8 cellular contexts compared by ENCODE assay signal in genomic region chr1:15526490-15527339, GRCh38. TPM values are rescaled to one million over a fixed set of nuclear protein-coding genes. Genes with fewer than 3 reads are reported as not detected.
DNase-seq lines count a peak whose midpoint lies in the region; ATAC-seq, FAIRE-seq and TF ChIP-seq lines count a peak whose summit lies in the region.

Gene DNAJC16, plus strand, starts transcription at chr1:15526848. Its CDS starts 2,258 bp downstream, at chr1:15529106.

- H3K4me1 Mint-ChIP-seq in activated CD4-positive, alpha-beta T cell treated with anti-CD3 and anti-CD28 coated beads, Interleukin-2, amount 10 ng/mL, durations not matched to agents 24 days and 14 days: peaks cover 43% of the 10 kb centered on the region

- peak; percentile 100 for FAIRE-seq in GM19239 (lab: Jason Lieb, UNC)

- intact Hi-C loops in activated CD4-positive, alpha-beta T cell treated with anti-CD3 and anti-CD28 coated beads, Interleukin-2, amount 10 ng/mL, durations not matched to agents 24 days and 14 days (cut with micrococcal nuclease): loop anchor here (1.0 to 5.0 kb wide), 5 partner anchors 91 to 841 kb away; partner anchors contain the start of genes DDI2, PLEKHM2, SPEN and SZRD1

- H3K27me3 ChIP-seq in BJ (ENCODE audit: control insufficient read depth, insufficient read depth, low read length): no peaks in the 10 kb centered on the region

- no peaks in the 10 kb centered on the region for H3K27me3 Mint-ChIP-seq in activated CD4-positive, alpha-beta T cell treated with anti-CD3 and anti-CD28 coated beads, Interleukin-2, amount 10 ng/mL, durations not matched to agents 24 days and 14 days

- peaks cover 10% of the 10 kb centered on the region for H3K36me3 Mint-ChIP-seq in activated CD4-positive, alpha-beta T cell treated with anti-CD3 and anti-CD28 coated beads, Interleukin-2, amount 10 ng/mL, durations not matched to agents 24 days and 14 days (ENCODE audit: low read depth)

- H3K9me3 Mint-ChIP-seq in activated CD4-positive, alpha-beta T cell treated with anti-CD3 and anti-CD28 coated beads, Interleukin-2, amount 10 ng/mL, durations not matched to agents 24 days and 14 days: no peaks in the 10 kb centered on the region

- CTCF ChIA-PET in BJ (lab: Yijun Ruan, JAX): interaction anchor here (0.6 kb wide), 1 partner anchor 16 kb away, joined by 3 read pairs; no protein-coding TSS in a partner anchor

- H3K36me3 ChIP-seq in BJ (ENCODE audit: control insufficient read depth, insufficient read depth, low read length): no peaks in the 10 kb centered on the region

- H3K27ac Mint-ChIP-seq in activated CD4-positive, alpha-beta T cell treated with anti-CD3 and anti-CD28 coated beads, Interleukin-2, amount 10 ng/mL, durations not matched to agents 24 days and 14 days: peak within 1 kb of the TSS; percentile 100

- peak within 1 kb of the TSS; percentile 89 to 99 for H3K27ac ChIP-seq in coronary artery

- ATAC-seq in HG03460 (IDR thresholded peaks at IDR 0.05; ENCODE audit: unreplicated experiment): peak; percentile 46

- POLR2A ChIA-PET in BJ (lab: Charles Lee): no interaction called here

- H3K4me3 ChIP-seq in BJ (ENCODE audit: low read depth, low read length) (peak within 1 kb of the TSS; percentile 65), coronary artery (peak within 1 kb of the TSS; percentile 94)

- peak within 1 kb of the TSS; percentile 99 for H3K4me3 Mint-ChIP-seq in activated CD4-positive, alpha-beta T cell treated with anti-CD3 and anti-CD28 coated beads, Interleukin-2, amount 10 ng/mL, durations not matched to agents 24 days and 14 days

- TF ChIP-seq CTCF in BJ (IDR thresholded peaks at IDR 0.05; ENCODE audit: insufficient read depth, low read depth, low read length): peak; percentile 33
- TF ChIP-seq CTCF in coronary artery (IDR thresholded peaks at IDR 0.05): no peak

- DNase-seq in BJ (ENCODE audit: low read depth) (peak; percentile 100), GM19239 (ENCODE audit: insufficient read length, low spot score) (peak; percentile 82), NCI-H526 (lab: John Stamatoyannopoulos, UW) (peak; percentile 100), coronary artery (ENCODE audit: low spot score) (peak; percentile 100), left kidney (ENCODE audit: low read depth, low spot score) (peak; percentile 100)
- peak; percentile 99 for DNase-seq in activated CD4-positive, alpha-beta T cell treated with anti-CD3 and anti-CD28 coated beads, Interleukin-2, amount 10 ng/mL, durations not matched to agents 24 days and 14 days
- DNase-seq in stimulated activated CD4-positive, alpha-beta T cell treated with anti-CD3 and anti-CD28 coated beads, Interleukin-2, amount 100 ng/mL, for 4 hours (ENCODE audit: low read depth): peak; percentile 92

RNA-seq across cellular contexts. Expression of gene DNAJC16, which starts in this region (rescaled TPM):
- 12.3 and 20.2 TPM in 2 replicates for polyA plus RNA-seq in BJ (2011; rRNA removed)
- polyA minus RNA-seq in BJ (2011; rRNA and poly(A)+ RNA removed): 11.6 and 15.4 TPM in 2 replicates
- 15.4 and 16.3 TPM in 2 replicates for total RNA-seq in activated CD4-positive, alpha-beta T cell treated with anti-CD3 and anti-CD28 coated beads, Interleukin-2, amount 10 ng/mL, durations not matched to agents 24 days and 14 days

Comparison
In these comparisons a context has a peak if more than half of its experiments do, and no peak if none do; other contexts are left out.
1. Peak in every context shown above with its lines: DNase-seq, ATAC-seq, H3K4me3 ChIP-seq and H3K27ac ChIP-seq.